Comparison of ENCODE assay signal across 10 cellular contexts in genomic region chr1:152018537-152018936, GRCh38. TPM values are rescaled to one million over a fixed set of nuclear protein-coding genes. Genes with fewer than 3 reads are reported as not detected.
A peak's percentile ranks its signal among the peaks of the same experiment; 100 is the strongest.
DNase-seq lines count a peak whose midpoint lies in the region; ATAC-seq and TF ChIP-seq lines count a peak whose summit lies in the region.
"Had no signal": no experiment of that assay in that cellular context is flagged by ENCODE, and none has a peak within 500 bp of the region (broad histone marks: within the 10 kb centered on the region; RNA-seq: fewer than 3 reads in every experiment).

No MANE protein-coding gene starts in this region.

- intact Hi-C loops in activated CD8-positive, alpha-beta T cell treated with anti-CD3 and anti-CD28 coated beads for 36 hours (cut with micrococcal nuclease): no loop called here

- H3K4me3 Mint-ChIP-seq in activated CD8-positive, alpha-beta T cell treated with anti-CD3 and anti-CD28 coated beads for 36 hours: no peak overlapping the region
- H3K4me3 Mint-ChIP-seq: activated naive CD8-positive, alpha-beta T cell treated with anti-CD3 and anti-CD28 coated beads, Interleukin-2, amount 10 ng/mL, durations not matched to agents 7 days and 5 days had no signal

- H3K9me3 Mint-ChIP-seq in activated CD8-positive, alpha-beta T cell treated with anti-CD3 and anti-CD28 coated beads for 36 hours: no peaks in the 10 kb centered on the region
- H3K9me3 Mint-ChIP-seq: activated naive CD8-positive, alpha-beta T cell treated with anti-CD3 and anti-CD28 coated beads, Interleukin-2, amount 10 ng/mL, durations not matched to agents 7 days and 5 days had no signal

- DNase-seq in DMS53 (lab: John Stamatoyannopoulos, UW): peak; percentile 38
- no peak for DNase-seq in DMS53 treated with DMSO at 0.1 percent for 48 hours (lab: John Stamatoyannopoulos, UW; ENCODE audit: unreplicated experiment)
- peak; percentile 32 for DNase-seq in H7
- peak; percentile 65 for DNase-seq in activated CD8-positive, alpha-beta T cell treated with anti-CD3 and anti-CD28 coated beads for 36 hours
- DNase-seq in kidney epithelial cell (ENCODE audit: low read depth): no peak
- no peak for DNase-seq in T-helper 9 cell
- no peak for DNase-seq in midbrain (lab: John Stamatoyannopoulos, UW)
- DNase-seq: activated naive CD8-positive, alpha-beta T cell treated with anti-CD3 and anti-CD28 coated beads, Interleukin-2, amount 10 ng/mL, durations not matched to agents 7 days and 5 days; NCI-H1105 had no signal

- POLR2A ChIA-PET in activated CD8-positive, alpha-beta T cell treated with anti-CD3 and anti-CD28 coated beads for 36 hours (lab: Charles Lee): no interaction called here

- no peak overlapping the region for H3K27ac Mint-ChIP-seq in activated CD8-positive, alpha-beta T cell treated with anti-CD3 and anti-CD28 coated beads for 36 hours
- H3K27ac Mint-ChIP-seq: activated naive CD8-positive, alpha-beta T cell treated with anti-CD3 and anti-CD28 coated beads, Interleukin-2, amount 10 ng/mL, durations not matched to agents 7 days and 5 days had no signal

- H3K27me3 ChIP-seq in H7 (ENCODE audit: control insufficient read depth, insufficient read depth, low read length) (no peaks in the 10 kb centered on the region), kidney epithelial cell (ENCODE audit: control insufficient read depth, insufficient read depth, low read length) (no peaks in the 10 kb centered on the region)

- H3K4me3 ChIP-seq in H7 (ENCODE audit: insufficient read depth, low read depth, low read length) (no peak overlapping the region), kidney epithelial cell (ENCODE audit: low read depth, low read length) (no peak overlapping the region)

- peak; percentile 64 for TF ChIP-seq CTCF in activated CD8-positive, alpha-beta T cell treated with anti-CD3 and anti-CD28 coated beads for 36 hours (IDR thresholded peaks at IDR 0.05)
- TF ChIP-seq CTCF in kidney epithelial cell (IDR thresholded peaks at IDR 0.05; ENCODE audit: insufficient read depth, low read length, poor library complexity, severe bottlenecking): peak; percentile 40

- peaks cover 3% of the 10 kb centered on the region for H3K4me1 Mint-ChIP-seq in activated CD8-positive, alpha-beta T cell treated with anti-CD3 and anti-CD28 coated beads for 36 hours (ENCODE audit: low read depth)

- H3K27me3 Mint-ChIP-seq in activated CD8-positive, alpha-beta T cell treated with anti-CD3 and anti-CD28 coated beads for 36 hours: peaks cover 5% of the 10 kb centered on the region

- H3K36me3 Mint-ChIP-seq in activated CD8-positive, alpha-beta T cell treated with anti-CD3 and anti-CD28 coated beads for 36 hours (ENCODE audit: low read depth): no peaks in the 10 kb centered on the region
- H3K36me3 Mint-ChIP-seq: activated naive CD8-positive, alpha-beta T cell treated with anti-CD3 and anti-CD28 coated beads, Interleukin-2, amount 10 ng/mL, durations not matched to agents 7 days and 5 days had no signal

- no peak for ATAC-seq in activated CD8-positive, alpha-beta T cell treated with anti-CD3 and anti-CD28 coated beads for 36 hours
- no peak for ATAC-seq in GM19035 (IDR thresholded peaks at IDR 0.05; ENCODE audit: unreplicated experiment)

- no peaks in the 10 kb centered on the region for H3K36me3 ChIP-seq in H7 (replicated peaks; ENCODE audit: control insufficient read depth, insufficient read depth, low read length)
- no peaks in the 10 kb centered on the region for H3K36me3 ChIP-seq in kidney epithelial cell (ENCODE audit: control insufficient read depth, insufficient read depth, low read length)

- CTCF ChIA-PET in activated CD8-positive, alpha-beta T cell treated with anti-CD3 and anti-CD28 coated beads for 36 hours (lab: Charles Lee): interaction anchor here (0.7 to 10.5 kb wide), 9 partner anchors 16 to 137 kb away, joined by 3 to 122 read pairs (median 4); no protein-coding TSS in a partner anchor

RNA-seq across cellular contexts. Expression of gene S100A11, which starts 18.3 kb away (rescaled TPM):
- total RNA-seq in H7 (2014; rRNA removed; shearing (Covaris generic)): 474 and 597 TPM in 2 replicates
- 100 to 1,000 TPM; 131 to 144 TPM for total RNA-seq in activated CD8-positive, alpha-beta T cell treated with anti-CD3 and anti-CD28 coated beads for 36 hours
- total RNA-seq in kidney epithelial cell: 826 and 967 TPM in 2 replicates

RNA-seq across cellular contexts. Expression of gene S100A10, which starts 24.9 kb away (rescaled TPM):
- total RNA-seq in H7 (2014; rRNA removed; shearing (Covaris generic)): 102 and 116 TPM in 2 replicates
- total RNA-seq in activated CD8-positive, alpha-beta T cell treated with anti-CD3 and anti-CD28 coated beads for 36 hours: 100 to 1,000 TPM; 208 to 220 TPM
- total RNA-seq in kidney epithelial cell: 207 and 230 TPM in 2 replicates

Comparison
In these comparisons a context has a peak if more than half of its experiments do, and no peak if none do; other contexts are left out.
1. DNase-seq: peak in DMS53 (single experiment), H7 (single experiment) and activated CD8-positive, alpha-beta T cell treated with anti-CD3 and anti-CD28 coated beads for 36 hours (single experiment); none in DMS53 treated with DMSO at 0.1 percent for 48 hours (single experiment), kidney epithelial cell (single experiment), T-helper 9 cell (single experiment) and midbrain (single experiment).